In the genomic region with DNA sequence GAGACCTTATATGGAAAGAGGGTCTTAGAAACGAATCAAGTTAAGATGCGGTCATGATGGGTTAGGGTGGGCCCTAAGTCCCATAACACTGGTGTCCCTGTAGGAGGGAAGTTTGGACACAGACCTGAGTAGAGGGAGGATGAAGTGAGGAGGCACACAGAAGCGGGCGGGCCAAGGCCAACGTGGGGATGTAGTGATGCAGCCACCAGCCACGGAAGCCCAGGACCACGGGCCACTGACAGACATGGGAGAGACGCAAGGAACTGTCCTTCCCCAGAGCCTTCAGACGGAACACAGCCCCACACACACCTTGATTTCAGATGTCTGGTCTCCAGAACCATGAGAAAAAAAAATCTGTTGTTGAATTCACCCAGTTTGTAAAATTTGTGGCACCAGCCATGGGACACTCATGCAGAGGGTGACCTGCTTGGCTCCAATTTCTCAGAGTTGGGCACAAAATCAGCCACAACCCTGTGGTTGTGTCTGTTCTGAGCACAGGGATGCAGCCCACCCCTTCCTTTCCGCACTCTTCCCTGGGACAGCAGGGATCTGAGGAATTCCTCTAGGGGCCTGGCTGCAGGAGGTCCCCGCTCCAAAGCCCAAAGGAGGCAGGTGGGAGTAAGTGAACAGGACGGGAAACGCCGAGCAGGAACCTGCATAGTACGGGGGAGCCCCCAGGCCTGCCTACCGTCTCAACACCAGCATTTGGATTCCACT, we compare ENCODE assay signal across 17 cellular contexts.
"Had no signal": no experiment of that assay in that cellular context is flagged by ENCODE, and none has a peak within 500 bp of the region (broad histone marks: within the 10 kb centered on the region; RNA-seq: fewer than 3 reads in every experiment).

No MANE protein-coding gene starts in this region.

- H3K36me3 Mint-ChIP-seq: activated naive CD4-positive, alpha-beta T cell treated with anti-CD3 and anti-CD28 coated beads, Interleukin-2, amount 50 U/mL, for 72 hours; mesothelial cell of epicardium; stimulated activated effector memory CD8-positive, alpha-beta T cell treated with anti-CD3 and anti-CD28 coated beads, Interleukin-12 subunit alpha, Interleukin-12 subunit beta, amount 100 ng/mL, for 72 hours had no signal

- H3K9me3 Mint-ChIP-seq: endodermal cell had no signal

- H3K4me3 ChIP-seq: adrenal gland, lung, prostate gland, skin epidermis, testis had no signal

- DNase-seq: activated CD4-positive, alpha-beta T cell treated with anti-CD3 and anti-CD28 coated beads for 1 hour; activated gamma-delta T cell treated with Interleukin-2 at 50 U/mL for 16 hours; endodermal cell; hypothalamus; islet precursor cell; right cardiac atrium; stimulated activated CD4-positive, alpha-beta T cell treated with anti-CD3 and anti-CD28 coated beads, Interleukin-2, amount 100 ng/mL, for 48 hours; T1000; testis had no signal

- H3K9me3 ChIP-seq: adrenal gland, prostate gland, testis had no signal

- H3K27ac ChIP-seq: adrenal gland, testis had no signal

- H3K36me3 ChIP-seq: adrenal gland, prostate gland had no signal

- H3K27ac Mint-ChIP-seq: activated naive CD4-positive, alpha-beta T cell treated with anti-CD3 and anti-CD28 coated beads, Interleukin-2, amount 50 U/mL, for 72 hours; mesothelial cell of epicardium; stimulated activated effector memory CD8-positive, alpha-beta T cell treated with anti-CD3 and anti-CD28 coated beads, Interleukin-12 subunit alpha, Interleukin-12 subunit beta, amount 100 ng/mL, for 72 hours had no signal

- H3K4me3 Mint-ChIP-seq: activated T-helper 1 cell treated with anti-CD3 and anti-CD28 coated beads, Interleukin-12 subunit alpha, Interleukin-12 subunit beta, Interleukin-2, Interleukin-4 antibody, amounts not matched to agents 30 ng/mL and 10 ng/mL and 1 ng/mL, durations not matched to agents 14 hours and 24 hours and 36 hours; endodermal cell; mesothelial cell of epicardium; stimulated activated effector memory CD8-positive, alpha-beta T cell treated with anti-CD3 and anti-CD28 coated beads, Interleukin-12 subunit alpha, Interleukin-12 subunit beta, amount 100 ng/mL, for 72 hours had no signal

- H3K4me1 ChIP-seq: adrenal gland, testis had no signal

- H3K27me3 ChIP-seq: testis had no signal
